16 cellular contexts compared by ENCODE assay signal in the genomic region with DNA sequence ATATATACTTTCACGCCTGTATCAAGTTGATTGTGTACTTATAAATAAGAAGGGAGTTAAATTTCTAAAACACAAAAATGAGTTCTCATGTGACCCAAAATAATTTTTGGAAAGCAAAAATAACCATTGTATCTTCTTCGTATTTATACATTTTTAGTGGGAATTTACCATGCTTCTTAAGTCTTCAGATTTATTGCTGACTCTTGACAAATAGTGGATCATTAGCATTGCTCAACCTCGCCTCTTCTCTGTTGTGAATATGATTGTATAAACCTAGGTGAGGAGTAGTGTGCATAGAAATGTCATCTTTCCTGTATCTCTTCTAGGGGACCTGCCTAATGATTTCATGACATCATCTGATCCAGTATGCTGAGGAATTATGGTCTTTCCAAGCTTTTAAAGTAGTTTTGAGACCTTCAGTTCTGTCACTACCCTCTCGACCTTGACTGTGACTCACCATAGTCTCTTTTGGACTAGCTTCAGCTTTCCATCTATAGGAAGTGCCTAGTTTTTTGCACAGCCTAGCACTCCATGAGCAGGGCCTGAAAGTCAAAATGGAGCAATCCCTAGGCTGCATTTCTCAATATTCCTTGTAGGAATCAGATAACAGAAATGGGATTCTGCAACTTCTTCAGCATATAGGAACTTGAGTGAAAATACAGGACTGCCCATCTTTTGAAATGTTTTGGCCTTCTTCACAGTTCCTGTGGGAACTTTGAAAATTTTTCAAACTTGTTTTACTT.
DNase-seq lines count a peak whose midpoint lies in the region; ATAC-seq, FAIRE-seq and TF ChIP-seq lines count a peak whose summit lies in the region.
"Had no signal": no experiment of that assay in that cellular context is flagged by ENCODE, and none has a peak within 500 bp of the region (broad histone marks: within the 10 kb centered on the region; RNA-seq: fewer than 3 reads in every experiment).

No MANE protein-coding gene starts in this region.

- no peaks in the 10 kb centered on the region for H3K27me3 ChIP-seq in astrocyte (ENCODE audit: insufficient read depth, low read length)
- H3K27me3 ChIP-seq: SJSA1 had no signal

- H3K36me3 Mint-ChIP-seq in astrocyte (ENCODE audit: low read depth, unreplicated experiment), result no peaks in the 10 kb centered on the region

- no peak for ATAC-seq in GM19467 (IDR thresholded peaks at IDR 0.05; ENCODE audit: unreplicated experiment)
- ATAC-seq: GM23338 had no signal

- no peak overlapping the region for H3K9ac ChIP-seq in astrocyte (ENCODE audit: low read length)

- H3K79me2 ChIP-seq in astrocyte (ENCODE audit: insufficient read depth, low read length), result no peaks in the 10 kb centered on the region

- no peak overlapping the region for H2AFZ ChIP-seq in astrocyte (ENCODE audit: low read depth, low read length)
- H2AFZ ChIP-seq: GM23338 had no signal

- no peaks in the 10 kb centered on the region for H3K9me3 ChIP-seq in astrocyte (ENCODE audit: insufficient read depth, low read depth, low read length)
- H3K9me3 ChIP-seq: SJSA1 had no signal

- H3K36me3 ChIP-seq in astrocyte (ENCODE audit: insufficient read depth, low read length), result no peaks in the 10 kb centered on the region
- H3K36me3 ChIP-seq: SJSA1 had no signal

- peak; percentile 3 for DNase-seq in AG10803 (ENCODE audit: low read depth)
- no peak for DNase-seq in GM19239 (ENCODE audit: insufficient read length, low spot score)
- DNase-seq in astrocyte (ENCODE audit: low read depth), result no peak
- DNase-seq in fibroblast of villous mesenchyme (ENCODE audit: low read depth), result peak; percentile 74
- no peak for DNase-seq in iPS-NIHi11 (ENCODE audit: low spot score)
- DNase-seq in RKO (ENCODE audit: low spot score), result no peak
- DNase-seq: CD4-positive, CD25-positive, alpha-beta regulatory T cell; GF-D8; NCI-H1436 treated with DMSO at 0.1 percent for 48 hours; NCI-H2081 treated with DMSO at 0.1 percent for 48 hours; NCI-H226; NCI-H526 treated with DMSO at 0.1 percent for 48 hours had no signal

- FAIRE-seq in GM19239 (lab: Jason Lieb, UNC) (peak; percentile 40), astrocyte (lab: Jason Lieb, UNC) (peak; percentile 96)

- H3K27ac Mint-ChIP-seq in astrocyte (ENCODE audit: unreplicated experiment), result no peak overlapping the region
- H3K27ac Mint-ChIP-seq: CD4-positive, CD25-positive, alpha-beta regulatory T cell had no signal

- H3K4me2 ChIP-seq in astrocyte (ENCODE audit: low read length), result no peak overlapping the region
- H3K4me2 ChIP-seq: GM23338 had no signal

- H4K20me1 ChIP-seq in astrocyte (ENCODE audit: insufficient read depth, low read length), result no peaks in the 10 kb centered on the region

- no peak overlapping the region for H3K4me3 Mint-ChIP-seq in astrocyte (ENCODE audit: unreplicated experiment)
- H3K4me3 Mint-ChIP-seq: CD4-positive, CD25-positive, alpha-beta regulatory T cell; GM23338 had no signal

- peaks cover 2% of the 10 kb centered on the region for H3K4me1 ChIP-seq in astrocyte (ENCODE audit: insufficient read depth, low read length)

- H3K4me3 ChIP-seq in AG10803 (ENCODE audit: low read length) (no peak overlapping the region), astrocyte (ENCODE audit: insufficient read depth, low read depth, low read length) (no peak overlapping the region), fibroblast of villous mesenchyme (ENCODE audit: low read depth, low read length) (no peak overlapping the region)
- H3K4me3 ChIP-seq: GM23338, SJSA1 had no signal

- no peaks in the 10 kb centered on the region for H3K9me3 Mint-ChIP-seq in astrocyte (ENCODE audit: unreplicated experiment)
- H3K9me3 Mint-ChIP-seq: CD4-positive, CD25-positive, alpha-beta regulatory T cell; GM23338 had no signal

- TF ChIP-seq CTCF in AG10803 (conservative IDR thresholded peaks at IDR 0.05; ENCODE audit: low read length) (no peak), astrocyte (IDR thresholded peaks at IDR 0.05; ENCODE audit: insufficient read depth, low read depth, low read length) (no peak), fibroblast of villous mesenchyme (IDR thresholded peaks at IDR 0.05; ENCODE audit: insufficient read depth, low read depth, low read length) (no peak)

- no peaks in the 10 kb centered on the region for H3K4me1 Mint-ChIP-seq in astrocyte (ENCODE audit: low read depth, unreplicated experiment)
- H3K4me1 Mint-ChIP-seq: CD4-positive, CD25-positive, alpha-beta regulatory T cell had no signal

- H3K27ac ChIP-seq in astrocyte (ENCODE audit: low read depth, low read length), result no peak overlapping the region
- H3K27ac ChIP-seq: RWPE1, SJSA1 had no signal

- H3K27me3 Mint-ChIP-seq in astrocyte (ENCODE audit: low read depth, unreplicated experiment), result no peaks in the 10 kb centered on the region
- H3K27me3 Mint-ChIP-seq: CD4-positive, CD25-positive, alpha-beta regulatory T cell had no signal

Comparison
In these comparisons a context has a peak if more than half of its experiments do, and no peak if none do; other contexts are left out.
1. DNase-seq: peak in AG10803 (single experiment) and fibroblast of villous mesenchyme (single experiment); none in GM19239 (single experiment), astrocyte (single experiment), iPS-NIHi11 (single experiment) and RKO (single experiment).